12 cellular contexts compared by ENCODE assay signal in genomic region chr9:130072515-130073235, GRCh38. TPM values are rescaled to one million over a fixed set of nuclear protein-coding genes. Genes with fewer than 3 reads are reported as not detected.
A peak's percentile ranks its signal among the peaks of the same experiment; 100 is the strongest.
DNase-seq lines count a peak whose midpoint lies in the region; ATAC-seq, FAIRE-seq and TF ChIP-seq lines count a peak whose summit lies in the region.
"Had no signal": no experiment of that assay in that cellular context is flagged by ENCODE, and none has a peak within 500 bp of the region (broad histone marks: within the 10 kb centered on the region; RNA-seq: fewer than 3 reads in every experiment).

No MANE protein-coding gene starts in this region.

- TF ChIP-seq POLR2A in HepG2 (IDR thresholded peaks at IDR 0.05; ENCODE audit: insufficient read depth in 1 of 2, low read depth in 2 of 2, low read length in 2 of 2) (no peak), right lobe of liver (IDR thresholded peaks at IDR 0.05) (no peak)

- H3K27me3 ChIP-seq in HepG2 (ENCODE audit: control insufficient read depth in 1 of 2, insufficient read depth in 2 of 2, low read length in 2 of 2) (no peaks in the 10 kb centered on the region), right lobe of liver (no peaks in the 10 kb centered on the region), adipocyte (replicated peaks; ENCODE audit: control insufficient read depth, insufficient read depth, low read length) (no peaks in the 10 kb centered on the region), tibial artery (no peaks in the 10 kb centered on the region)
- H3K27me3 ChIP-seq: BE2C had no signal

- ATAC-seq in HepG2 = no peak
- ATAC-seq in right lobe of liver = no peak
- ATAC-seq in GM21786 (IDR thresholded peaks at IDR 0.05; ENCODE audit: unreplicated experiment) = no peak

- WGBS in HepG2 (ENCODE audit: low lambda C conversion rate) = 95% methylated on average over 9 of the region's 9 CpGs
- WGBS in right lobe of liver (ENCODE audit: insufficient coverage, low coverage, low lambda C conversion rate, missing lambda C conversion rate) = 74% methylated on average over 8 of the region's 9 CpGs

- POLR2A ChIA-PET in HepG2 (lab: Yijun Ruan, JAX) = no interaction called here

- H2AFZ ChIP-seq in HepG2 (ENCODE audit: low read length) = no peak overlapping the region

- DNase-seq in HepG2 (ENCODE audit: low spot score) = no peak
- no peak for DNase-seq in right lobe of liver
- DNase-seq in adipocyte (ENCODE audit: low read depth) = peak; percentile 41
- peak; percentile 46 for DNase-seq in kidney tubule cell (ENCODE audit: low spot score)
- no peak for DNase-seq in tibial artery
- no peak for DNase-seq in putamen (ENCODE audit: low spot score)
- no peak for DNase-seq in HuH-7.5 (ENCODE audit: low spot score)
- DNase-seq: BE2C, foreskin melanocyte, NCI-H226, SHP77 had no signal

- H4K20me1 ChIP-seq in HepG2 (ENCODE audit: insufficient read depth, low read length) = no peaks in the 10 kb centered on the region

- no peak overlapping the region; the same call in 1 of the 2 replicates for H3K4me2 ChIP-seq in HepG2 (ENCODE audit: low read depth, low read length)

- intact Hi-C loops in HepG2 (cut with micrococcal nuclease; ENCODE audit: unreplicated experiment) = no loop called here
- intact Hi-C loops in right lobe of liver (cut with DNase I) = no loop called here
- intact Hi-C loops in tibial artery (cut with DNase I; ENCODE audit: low total_unique reads) = no loop called here

- peaks cover 42% of the 10 kb centered on the region for H3K79me2 ChIP-seq in HepG2 (ENCODE audit: insufficient read depth, low read length)

- H3K4me1 ChIP-seq in HepG2 (ENCODE audit: insufficient read depth, low read length) (peaks cover 30% of the 10 kb centered on the region), right lobe of liver (peaks cover 0 to 25% (median 4%) of the 10 kb centered on the region in 4 donors), adipocyte (ENCODE audit: control insufficient read depth, insufficient read depth, low read length) (peaks cover 30% of the 10 kb centered on the region), tibial artery (peaks cover 0 to 44% (median 21%) of the 10 kb centered on the region in 4 donors)
- H3K4me1 ChIP-seq: BE2C had no signal

- CTCF ChIA-PET in HepG2 (lab: Yijun Ruan, JAX; ENCODE audit: low intra/inter-chr PET ratio, low total read pairs) = no interaction called here

- H3K27ac ChIP-seq in HepG2 (ENCODE audit: extremely low read length, insufficient read depth, low read length) (peak overlapping the region; percentile 46), right lobe of liver (peak overlapping the region in 1 of 3 donors; percentile 43), tibial artery (peak overlapping the region; percentile 24 to 52)

- in situ Hi-C loops in HepG2 (cut with HindIII; ENCODE audit: extremely low pct_ligation_motif_present, low pct_unique_long_range_greater_than_20kb) = no loop called here

- no peak for FAIRE-seq in HepG2 (lab: Jason Lieb, UNC)

- no TSS peak for BruUV-seq in HepG2 (replicated peaks; lab: Mats Ljungman, UMichigan)

- no peak for TF ChIP-seq EP300 in HepG2 (IDR thresholded peaks at IDR 0.05; ENCODE audit: low read depth in 2 of 2, low read length in 2 of 2)
- TF ChIP-seq EP300 in HepG2 (CRISPR knock-in tag; IDR thresholded peaks at IDR 0.05; ENCODE audit: borderline replicate concordance) = no peak

- TF ChIP-seq CTCF in HepG2 (CRISPR knock-in tag; IDR thresholded peaks at IDR 0.05) = no peak
- no peak for TF ChIP-seq CTCF in right lobe of liver (IDR thresholded peaks at IDR 0.05)
- no peak for TF ChIP-seq CTCF in tibial artery (IDR thresholded peaks at IDR 0.05)

- H3K36me3 ChIP-seq in HepG2 (replicated peaks in 1 of 2; ENCODE audit: control insufficient read depth in 1 of 2, insufficient read depth in 2 of 2, low read length in 2 of 2) = peaks cover 7 to 21% of the 10 kb centered on the region in 2 experiments
- H3K36me3 ChIP-seq in right lobe of liver = peaks cover 0 to 16% (median 3%) of the 10 kb centered on the region in 4 donors
- H3K36me3 ChIP-seq in adipocyte (ENCODE audit: control insufficient read depth, insufficient read depth, low read length, severe bottlenecking) = peaks cover 18% of the 10 kb centered on the region
- H3K36me3 ChIP-seq in tibial artery = peaks cover 22 to 25% (median 23%) of the 10 kb centered on the region in 3 donors

- H3K4me3 ChIP-seq in HepG2 (replicated peaks in 1 of 3; ENCODE audit: insufficient read depth in 1 of 3, low read depth in 2 of 3, low read length in 3 of 3) = no peak overlapping the region
- H3K4me3 ChIP-seq in right lobe of liver = no peak overlapping the region
- H3K4me3 ChIP-seq in adipocyte (ENCODE audit: low read length) = no peak overlapping the region
- H3K4me3 ChIP-seq in tibial artery = no peak overlapping the region

- H3K9me3 ChIP-seq in HepG2 (ENCODE audit: low read length) = no peaks in the 10 kb centered on the region
- H3K9me3 ChIP-seq in right lobe of liver = no peaks in the 10 kb centered on the region
- no peaks in the 10 kb centered on the region for H3K9me3 ChIP-seq in adipocyte (ENCODE audit: control insufficient read depth, low read length)
- H3K9me3 ChIP-seq in tibial artery = no peaks in the 10 kb centered on the region
- H3K9me3 ChIP-seq: BE2C had no signal

- H3K9ac ChIP-seq in HepG2 (ENCODE audit: insufficient read depth, low read depth, low read length) (no peak overlapping the region), adipocyte (ENCODE audit: low read length) (peak overlapping the region; percentile 3)

- no peak for TF ChIP-seq RAD21 in HepG2 (CRISPR knock-in tag; IDR thresholded peaks at IDR 0.05)

TF ChIP-seq in HepG2, 621 proteins besides CTCF, POLR2A, EP300 and RAD21 (continues in another document):
- TF ChIP-seq TIGD3 (CRISPR knock-in tag; IDR thresholded peaks at IDR 0.05; ENCODE audit: borderline replicate concordance) = no peak

RNA-seq across cellular contexts. Expression of gene GPR107, which starts 19.0 kb away (rescaled TPM):
- total RNA-seq in HepG2 (2016; rRNA removed; fragmentation: Illumina TruSeq; extraction: Trizol) (18.7 and 22.5 TPM in 2 replicates), right lobe of liver (10 to 100 TPM; 12.6 to 18.2 (median 14.5) TPM)
- 3.7 and 4.3 TPM in 2 replicates for total RNA-seq in HepG2 (2016; cell fraction: cytosol; rRNA removed; fragmentation: Illumina TruSeq; extraction: Trizol; ENCODE audit: low read depth)
- total RNA-seq in HepG2 (2016; cell fraction: insoluble cytoplasmic fraction; rRNA removed; fragmentation: Illumina TruSeq; extraction: Trizol) = 13.9 and 21.4 TPM in 2 replicates
- total RNA-seq in HepG2 (2016; cell fraction: membrane; rRNA removed; fragmentation: Illumina TruSeq; extraction: Trizol) = 7.6 and 8.3 TPM in 2 replicates
- total RNA-seq in HepG2 (2016; cell fraction: nucleus; rRNA removed; fragmentation: Illumina TruSeq; extraction: Trizol) = 27.8 and 32.6 TPM in 2 replicates
- 24.2 and 24.4 TPM in 2 replicates for polyA plus RNA-seq in HepG2 (2011; rRNA removed)
- 13.5 and 19.9 TPM in 2 replicates for polyA plus RNA-seq in HepG2 (2011; cell fraction: cytosol; rRNA removed)
- 19.8 and 22.3 TPM in 2 replicates for polyA plus RNA-seq in HepG2 (2011; cell fraction: nucleus; rRNA removed)
- polyA plus RNA-seq in HepG2 (2012) = 25.9 and 26.8 TPM in 2 replicates
- 2.1 TPM in 2 replicates for polyA plus RNA-seq in HepG2 (2016; cell fraction: cytosol; fragmentation: Illumina TruSeq; extraction: Trizol; ENCODE audit: low read depth)
- polyA plus RNA-seq in HepG2 (2016; cell fraction: insoluble cytoplasmic fraction; fragmentation: Illumina TruSeq; extraction: Trizol; ENCODE audit: low read depth) = 11.1 and 11.5 TPM in 2 replicates
- 3.9 and 4.5 TPM in 2 replicates for polyA plus RNA-seq in HepG2 (2016; cell fraction: membrane; fragmentation: Illumina TruSeq; extraction: Trizol; ENCODE audit: low read depth)
- polyA plus RNA-seq in HepG2 (2016; cell fraction: nucleus; fragmentation: Illumina TruSeq; extraction: Trizol; ENCODE audit: insufficient read depth, low read depth) = 35.6 and 37.5 TPM in 2 replicates
- polyA minus RNA-seq in HepG2 (2011; rRNA and poly(A)+ RNA removed; ENCODE audit: low replicate concordance) = 51.2 and 118 TPM in 2 replicates
- 19.5 and 24.0 TPM in 2 replicates for polyA minus RNA-seq in HepG2 (2011; cell fraction: cytosol; rRNA and poly(A)+ RNA removed)
- polyA minus RNA-seq in HepG2 (2011; cell fraction: nucleus; rRNA and poly(A)+ RNA removed) = 24.8 and 26.1 TPM in 2 replicates

RNA-seq across cellular contexts. Expression of gene FNBP1, which starts 29.7 kb away (rescaled TPM):
- total RNA-seq in HepG2 (2016; rRNA removed; fragmentation: Illumina TruSeq; extraction: Trizol) (19.5 and 22.9 TPM in 2 replicates), right lobe of liver (10 to 100 TPM; 11.7 to 27.1 (median 15.9) TPM)
- 3.8 and 5.7 TPM in 2 replicates for total RNA-seq in HepG2 (2016; cell fraction: cytosol; rRNA removed; fragmentation: Illumina TruSeq; extraction: Trizol; ENCODE audit: low read depth)
- total RNA-seq in HepG2 (2016; cell fraction: insoluble cytoplasmic fraction; rRNA removed; fragmentation: Illumina TruSeq; extraction: Trizol) = 17.1 and 17.3 TPM in 2 replicates
- 10.5 and 11.1 TPM in 2 replicates for total RNA-seq in HepG2 (2016; cell fraction: membrane; rRNA removed; fragmentation: Illumina TruSeq; extraction: Trizol)
- 13.3 and 16.8 TPM in 2 replicates for total RNA-seq in HepG2 (2016; cell fraction: nucleus; rRNA removed; fragmentation: Illumina TruSeq; extraction: Trizol)
- 5.2 and 5.4 TPM in 2 replicates for polyA plus RNA-seq in HepG2 (2011; rRNA removed)
- 2.8 and 3.6 TPM in 2 replicates for polyA plus RNA-seq in HepG2 (2011; cell fraction: cytosol; rRNA removed)
- polyA plus RNA-seq in HepG2 (2011; cell fraction: nucleus; rRNA removed) = 4.9 and 7.3 TPM in 2 replicates
- 8.6 and 13.9 TPM in 2 replicates for polyA plus RNA-seq in HepG2 (2012)
- polyA plus RNA-seq in HepG2 (2016; cell fraction: cytosol; fragmentation: Illumina TruSeq; extraction: Trizol; ENCODE audit: low read depth) = 1.9 and 2.3 TPM in 2 replicates
- polyA plus RNA-seq in HepG2 (2016; cell fraction: insoluble cytoplasmic fraction; fragmentation: Illumina TruSeq; extraction: Trizol; ENCODE audit: low read depth) = 13.0 and 16.7 TPM in 2 replicates
- polyA plus RNA-seq in HepG2 (2016; cell fraction: membrane; fragmentation: Illumina TruSeq; extraction: Trizol; ENCODE audit: low read depth) = 4.3 and 5.1 TPM in 2 replicates
- 18.7 and 22.4 TPM in 2 replicates for polyA plus RNA-seq in HepG2 (2016; cell fraction: nucleus; fragmentation: Illumina TruSeq; extraction: Trizol; ENCODE audit: insufficient read depth, low read depth)
- 4.4 and 10.2 TPM in 2 replicates for polyA minus RNA-seq in HepG2 (2011; rRNA and poly(A)+ RNA removed; ENCODE audit: low replicate concordance)
- polyA minus RNA-seq in HepG2 (2011; cell fraction: cytosol; rRNA and poly(A)+ RNA removed) = 8.5 and 10.5 TPM in 2 replicates
- 15.5 and 21.8 TPM in 2 replicates for polyA minus RNA-seq in HepG2 (2011; cell fraction: nucleus; rRNA and poly(A)+ RNA removed)

Comparison
In these comparisons a context has a peak if more than half of its experiments do, and no peak if none do; other contexts are left out.
1. DNase-seq: peak in adipocyte (single experiment) and kidney tubule cell (single experiment); none in HepG2 (single experiment), right lobe of liver (0 of 3), tibial artery (0 of 2), putamen (single experiment) and HuH-7.5 (single experiment).